In genomic region chr19:51421229-51422052, GRCh38 we compare ENCODE assay signal across 15 cellular contexts. TPM values are rescaled to one million over a fixed set of nuclear protein-coding genes. Genes with fewer than 3 reads are reported as not detected.
A peak's percentile ranks its signal among the peaks of the same experiment; 100 is the strongest.
DNase-seq lines count a peak whose midpoint lies in the region; ATAC-seq and TF ChIP-seq lines count a peak whose summit lies in the region.
"Had no signal": no experiment of that assay in that cellular context is flagged by ENCODE, and none has a peak within 500 bp of the region (broad histone marks: within the 10 kb centered on the region; RNA-seq: fewer than 3 reads in every experiment).

No MANE protein-coding gene starts in this region.

- H3K36me3 ChIP-seq in PC-9 (ENCODE audit: low read depth), result no peaks in the 10 kb centered on the region
- H3K36me3 ChIP-seq: left ventricle myocardium inferior, SJSA1, vagina had no signal

- intact Hi-C loops in PC-9 (cut with micrococcal nuclease; ENCODE audit: unreplicated experiment), result loop anchor here (5.0 to 10.0 kb wide), 2 partner anchors 233 to 356 kb away; no protein-coding TSS in a partner anchor

- peaks cover 45% of the 10 kb centered on the region for H3K4me1 Mint-ChIP-seq in activated T-cell treated with anti-CD3 and anti-CD28 coated beads, Interleukin-2, amount 50 U/mL, for 72 hours (ENCODE audit: low read depth)
- peaks cover 3% of the 10 kb centered on the region for H3K4me1 Mint-ChIP-seq in T-helper 17 cell

- no peak overlapping the region for H3K27ac Mint-ChIP-seq in activated T-cell treated with anti-CD3 and anti-CD28 coated beads, Interleukin-2, amount 50 U/mL, for 72 hours
- H3K27ac Mint-ChIP-seq in T-helper 17 cell, result peak overlapping the region; percentile 72
- H3K27ac Mint-ChIP-seq: activated T-helper 1 cell treated with anti-CD3 and anti-CD28 coated beads, Interleukin-12 subunit alpha, Interleukin-12 subunit beta, Interleukin-2, Interleukin-4 antibody, amounts not matched to agents 30 ng/mL and 10 ng/mL and 1 ng/mL, durations not matched to agents 14 hours and 24 hours and 36 hours had no signal

- H3K9me3 ChIP-seq in T-helper 17 cell (ENCODE audit: control insufficient read depth, low read length, poor library complexity, severe bottlenecking) (no peaks in the 10 kb centered on the region), iPS-18c (ENCODE audit: control insufficient read depth, insufficient read depth, low read length) (peaks cover 2% of the 10 kb centered on the region), PC-9 (ENCODE audit: insufficient read depth, low read depth) (no peaks in the 10 kb centered on the region)
- H3K9me3 ChIP-seq: left ventricle myocardium inferior, SJSA1, vagina had no signal

- H3K27me3 Mint-ChIP-seq in activated T-cell treated with anti-CD3 and anti-CD28 coated beads, Interleukin-2, amount 50 U/mL, for 72 hours (ENCODE audit: low read depth), result peaks cover 21% of the 10 kb centered on the region
- H3K27me3 Mint-ChIP-seq in T-helper 17 cell, result peaks cover 48% of the 10 kb centered on the region

- H3F3A ChIP-seq in PC-9 (ENCODE audit: insufficient read depth, low read depth), result no peaks in the 10 kb centered on the region

- no peak for TF ChIP-seq CTCF in PC-9 (conservative IDR thresholded peaks at IDR 0.05)

- CTCF ChIA-PET in PC-9 (lab: Charles Lee), result interaction anchor here (0.5 to 1.5 kb wide), 6 partner anchors 18 to 1272 kb away, joined by 3 to 5 read pairs (median 3); no protein-coding TSS in a partner anchor

- peak in 1 of 2 donors; percentile 4 for ATAC-seq in activated T-cell treated with anti-CD3 and anti-CD28 coated beads, Interleukin-2, amount 50 U/mL, for 72 hours (replicated peaks in 1 of 2)
- ATAC-seq in T-helper 17 cell (no peak), HG03280 (IDR thresholded peaks at IDR 0.05; ENCODE audit: unreplicated experiment) (no peak)
- ATAC-seq in stimulated activated naive CD8-positive, alpha-beta T cell treated with anti-CD3 and anti-CD28 coated beads, Interleukin-15, Interleukin-2, amounts not matched to agents 100 U/mL and 50 U/mL, for 24 hours, result no peak

- H3K4me3 ChIP-seq in iPS-18c (ENCODE audit: insufficient read depth, low read depth, low read length) (peak overlapping the region; percentile 42), PC-9 (no peak overlapping the region)
- H3K4me3 ChIP-seq: left ventricle myocardium inferior, SJSA1, vagina had no signal

- H3K4me1 ChIP-seq in PC-9 (replicated peaks; ENCODE audit: insufficient read depth), result no peaks in the 10 kb centered on the region
- H3K4me1 ChIP-seq: left ventricle myocardium inferior, SJSA1, vagina had no signal

- H3K27ac ChIP-seq in PC-9, result no peak overlapping the region
- H3K27ac ChIP-seq: left ventricle myocardium inferior, SJSA1, vagina had no signal

- H4K20me1 ChIP-seq in PC-9 (ENCODE audit: insufficient read depth), result no peaks in the 10 kb centered on the region; the same call in 1 of the 2 replicates

- peaks cover 42% of the 10 kb centered on the region for H3K27me3 ChIP-seq in PC-9 (ENCODE audit: insufficient read depth, low read depth)
- H3K27me3 ChIP-seq: SJSA1 had no signal

- H2AFZ ChIP-seq in PC-9, result no peak overlapping the region

- H3K9me2 ChIP-seq in PC-9 (ENCODE audit: insufficient read depth), result no peaks in the 10 kb centered on the region

- POLR2A ChIA-PET in PC-9 (lab: Charles Lee; ENCODE audit: unreplicated experiment), result no interaction called here

- no peak for DNase-seq in activated T-cell treated with anti-CD3 and anti-CD28 coated beads, Interleukin-2, amount 50 U/mL, for 72 hours
- DNase-seq in activated T-cell treated with anti-CD3 and anti-CD28 coated beads, Interleukin-2, amount 50 U/mL, for 1 hour, result no peak
- DNase-seq in T-helper 17 cell, result no peak
- DNase-seq in stimulated activated naive CD8-positive, alpha-beta T cell treated with anti-CD3 and anti-CD28 coated beads, Interleukin-15, Interleukin-2, amounts not matched to agents 100 U/mL and 50 U/mL, for 24 hours, result peak; percentile 34
- no peak for DNase-seq in PC-9
- DNase-seq in COLO668 (lab: John Stamatoyannopoulos, UW; ENCODE audit: unreplicated experiment), result no peak
- DNase-seq: NCI-H187, T1000 had no signal

- peak overlapping the region; percentile 47 to 63 for H3K4me3 Mint-ChIP-seq in activated T-cell treated with anti-CD3 and anti-CD28 coated beads, Interleukin-2, amount 50 U/mL, for 72 hours
- peak overlapping the region; percentile 22 for H3K4me3 Mint-ChIP-seq in T-helper 17 cell
- H3K4me3 Mint-ChIP-seq: activated T-helper 1 cell treated with anti-CD3 and anti-CD28 coated beads, Interleukin-12 subunit alpha, Interleukin-12 subunit beta, Interleukin-2, Interleukin-4 antibody, amounts not matched to agents 30 ng/mL and 10 ng/mL and 1 ng/mL, durations not matched to agents 14 hours and 24 hours and 36 hours had no signal

- H3K79me2 ChIP-seq in PC-9 (ENCODE audit: low read depth), result no peaks in the 10 kb centered on the region

- peaks cover 0 to 2% of the 10 kb centered on the region in 2 donors for H3K36me3 Mint-ChIP-seq in activated T-cell treated with anti-CD3 and anti-CD28 coated beads, Interleukin-2, amount 50 U/mL, for 72 hours (ENCODE audit: insufficient read depth in 2 of 2)
- no peaks in the 10 kb centered on the region for H3K36me3 Mint-ChIP-seq in T-helper 17 cell (ENCODE audit: low read depth)

- no peak overlapping the region for H3K4me2 ChIP-seq in PC-9

- no peaks in the 10 kb centered on the region for H3K9me3 Mint-ChIP-seq in activated T-cell treated with anti-CD3 and anti-CD28 coated beads, Interleukin-2, amount 50 U/mL, for 72 hours
- H3K9me3 Mint-ChIP-seq: activated T-helper 1 cell treated with anti-CD3 and anti-CD28 coated beads, Interleukin-12 subunit alpha, Interleukin-12 subunit beta, Interleukin-2, Interleukin-4 antibody, amounts not matched to agents 30 ng/mL and 10 ng/mL and 1 ng/mL, durations not matched to agents 14 hours and 24 hours and 36 hours had no signal

- BruUV-seq in PC-9 (replicated peaks; lab: Mats Ljungman, UMichigan), result no TSS peak

RNA-seq across cellular contexts. Expression of gene SIGLEC10, which starts 4.0 kb away (rescaled TPM):
- total RNA-seq in activated T-cell treated with anti-CD3 and anti-CD28 coated beads, Interleukin-2, amount 50 U/mL, for 72 hours, result 1 to 10 TPM in 1 of 2 donors, under 1 TPM in 1; 0.38 to 1.4 TPM
- total RNA-seq in T-helper 17 cell (1 to 10 TPM in 1 of 2 donors, under 1 TPM in 1; 0.29 to 2.7 TPM), PC-9 (2021) (not detected in 2 replicates)
- total RNA-seq: pulmonary artery endothelial cell, SJSA1 had no signal

RNA-seq across cellular contexts. Expression of gene C19orf84, which starts 31.1 kb away (rescaled TPM):
- total RNA-seq in activated T-cell treated with anti-CD3 and anti-CD28 coated beads, Interleukin-2, amount 50 U/mL, for 72 hours, result under 1 TPM; 0.23 to 0.26 TPM
- total RNA-seq in T-helper 17 cell, result not detected
- total RNA-seq in PC-9 (2021), result 0.48 and 0.90 TPM in 2 replicates
- total RNA-seq: left ventricle myocardium inferior, pulmonary artery endothelial cell, SJSA1, vagina had no signal

RNA-seq across cellular contexts. Expression of gene LIM2, which starts 33.7 kb away (rescaled TPM):
- 1 to 10 TPM; 1.0 to 2.0 TPM for total RNA-seq in activated T-cell treated with anti-CD3 and anti-CD28 coated beads, Interleukin-2, amount 50 U/mL, for 72 hours
- total RNA-seq in T-helper 17 cell (not detected), PC-9 (2021) (not detected in 2 replicates)
- total RNA-seq: activated T-helper 1 cell treated with anti-CD3 and anti-CD28 coated beads, Interleukin-12 subunit alpha, Interleukin-12 subunit beta, Interleukin-2, Interleukin-4 antibody, amounts not matched to agents 30 ng/mL and 10 ng/mL and 1 ng/mL, durations not matched to agents 14 hours and 24 hours and 36 hours; left ventricle myocardium inferior; pulmonary artery endothelial cell; SJSA1; vagina had no signal

RNA-seq across cellular contexts. Expression of gene SIGLEC8, which starts 36.8 kb away (rescaled TPM):
- not detected for total RNA-seq in activated T-cell treated with anti-CD3 and anti-CD28 coated beads, Interleukin-2, amount 50 U/mL, for 72 hours
- total RNA-seq in T-helper 17 cell, result not detected
- total RNA-seq in PC-9 (2021), result not detected in 2 replicates
- total RNA-seq: pulmonary artery endothelial cell, SJSA1, vagina had no signal

RNA-seq across cellular contexts. Expression of gene NKG7, which starts 49.0 kb away (rescaled TPM):
- total RNA-seq in activated T-cell treated with anti-CD3 and anti-CD28 coated beads, Interleukin-2, amount 50 U/mL, for 72 hours, result 100 to 1,000 TPM; 190 to 261 TPM
- total RNA-seq in T-helper 17 cell (10 to 100 TPM; 10.7 to 13.0 TPM), PC-9 (2021) (not detected in 2 replicates)
- total RNA-seq: pulmonary artery endothelial cell, SJSA1 had no signal
